ENCODE assay signal across 12 cellular contexts in genomic region chr20:47276856-47277541, GRCh38.
DNase-seq lines count a peak whose midpoint lies in the region; ATAC-seq and TF ChIP-seq lines count a peak whose summit lies in the region.
"Had no signal": no experiment of that assay in that cellular context is flagged by ENCODE, and none has a peak within 500 bp of the region (broad histone marks: within the 10 kb centered on the region; RNA-seq: fewer than 3 reads in every experiment).

No MANE protein-coding gene starts in this region.

- TF ChIP-seq CTCF in brain microvascular endothelial cell (IDR thresholded peaks at IDR 0.05; ENCODE audit: low read depth, low read length, missing control alignments): no peak
- TF ChIP-seq CTCF in testis (IDR thresholded peaks at IDR 0.05): no peak

- no peaks in the 10 kb centered on the region for H3K9me3 ChIP-seq in testis
- H3K9me3 ChIP-seq: neutrophil had no signal

- WGBS in testis, 2 donors: 50 to 53% methylated on average over 8 of the region's 8 CpGs

- in situ Hi-C loops in brain microvascular endothelial cell (cut with HindIII; ENCODE audit: low pct_ligation_motif_present, low sequenced_read_pairs): loop anchor here (10.0 kb wide), 1 partner anchor 58 kb away; no protein-coding TSS in a partner anchor

- intact Hi-C loops in testis (cut with DNase I; ENCODE audit: low total_unique reads): loop anchor here (5.0 kb wide), 1 partner anchor 40 kb away; no protein-coding TSS in a partner anchor

- peak overlapping the region; percentile 46 for H3K27ac ChIP-seq in brain microvascular endothelial cell
- H3K27ac ChIP-seq in testis: peak overlapping the region in 1 of 2 donors; percentile 76
- H3K27ac ChIP-seq: 22Rv1, neutrophil had no signal

- ATAC-seq in HG02588 (IDR thresholded peaks at IDR 0.05; ENCODE audit: unreplicated experiment): no peak

- H3K4me3 ChIP-seq in brain microvascular endothelial cell (ENCODE audit: low read depth, low read length) (no peak overlapping the region), testis (no peak overlapping the region)

- DNase-seq in NCI-H146 (lab: John Stamatoyannopoulos, UW): peak; percentile 42
- DNase-seq in NCI-H146 treated with DMSO at 0.1 percent for 48 hours (lab: John Stamatoyannopoulos, UW; ENCODE audit: unreplicated experiment): no peak
- DNase-seq in brain microvascular endothelial cell: peak; percentile 45
- DNase-seq in left kidney (ENCODE audit: low read depth, low spot score): peak; percentile 52
- peak; percentile 82 for DNase-seq in testis
- no peak for DNase-seq in midbrain (lab: John Stamatoyannopoulos, UW)
- no peak for DNase-seq in OCI-M2 (lab: John Stamatoyannopoulos, UW; ENCODE audit: unreplicated experiment)
- DNase-seq: cerebellar nuclear complex, SW 1271 had no signal

- no peaks in the 10 kb centered on the region for H3K27me3 ChIP-seq in brain microvascular endothelial cell (replicated peaks)
- no peaks in the 10 kb centered on the region for H3K27me3 ChIP-seq in testis
- H3K27me3 ChIP-seq: neutrophil had no signal

- TF ChIP-seq POLR2A in testis (IDR thresholded peaks at IDR 0.05): no peak

- peaks cover 33% of the 10 kb centered on the region for H3K4me1 ChIP-seq in testis

- H3K36me3 ChIP-seq in brain microvascular endothelial cell (replicated peaks): peaks cover 42% of the 10 kb centered on the region
- no peaks in the 10 kb centered on the region for H3K36me3 ChIP-seq in testis (ENCODE audit: low read depth, missing control alignments)

Comparison
In these comparisons a context has a peak if more than half of its experiments do, and no peak if none do; other contexts are left out.
1. DNase-seq: peak in NCI-H146 (single experiment), brain microvascular endothelial cell (single experiment), left kidney (single experiment) and testis (single experiment); none in NCI-H146 treated with DMSO at 0.1 percent for 48 hours (single experiment), midbrain (single experiment) and OCI-M2 (single experiment).